Comparison of ENCODE assay signal across 2 cellular contexts in genomic region chr3:177525987-177526712, GRCh38.
TF ChIP-seq lines count a peak whose summit lies in the region.

No MANE protein-coding gene starts in this region.

TF ChIP-seq in IMR-90, 13 proteins besides CTCF, POLR2A, EP300 and RAD21 (continued from another document):
- TF ChIP-seq RFX5 (IDR thresholded peaks at IDR 0.05; ENCODE audit: low read depth, low read length): no peak
- no peak for TF ChIP-seq RCOR1 (IDR thresholded peaks at IDR 0.05; ENCODE audit: insufficient replicate concordance, low read length)
- no peak for TF ChIP-seq USF2 (IDR thresholded peaks at IDR 0.05; ENCODE audit: low read depth, low read length)
- no peak for TF ChIP-seq MAZ (IDR thresholded peaks at IDR 0.05; ENCODE audit: borderline replicate concordance, low read depth, low read length)

TF ChIP-seq in WTC11, 78 proteins besides CTCF, POLR2A, EP300 and RAD21 (continued from another document):
- TF ChIP-seq ERG (CRISPR knock-in tag; IDR thresholded peaks at IDR 0.05) (no peak), JAZF1 (CRISPR knock-in tag; IDR thresholded peaks at IDR 0.05) (no peak), NFE2L1 (CRISPR knock-in tag; IDR thresholded peaks at IDR 0.05) (no peak)
